Comparison of ENCODE assay signal across 26 cellular contexts in genomic region chr12:74685385-74685784, GRCh38.
"Had no signal": no experiment of that assay in that cellular context is flagged by ENCODE, and none has a peak within 500 bp of the region (broad histone marks: within the 10 kb centered on the region; RNA-seq: fewer than 3 reads in every experiment).

No MANE protein-coding gene starts in this region.

- H3K27ac ChIP-seq: ascending aorta, body of pancreas, Peyer's patch, RWPE1, SJCRH30, WERI-Rb-1 had no signal

- H3K4me1 ChIP-seq: ascending aorta, body of pancreas, Peyer's patch had no signal

- H3K36me3 Mint-ChIP-seq: activated naive CD8-positive, alpha-beta T cell treated with anti-CD3 and anti-CD28 coated beads, Interleukin-2, amount 10 ng/mL, durations not matched to agents 7 days and 5 days had no signal

- H3K4me3 ChIP-seq: ascending aorta, body of pancreas, K562, Peyer's patch, SJCRH30 had no signal

- H3K27me3 ChIP-seq: ascending aorta, body of pancreas, Peyer's patch, SJCRH30 had no signal

- ATAC-seq: activated CD4-positive, CD25-positive, alpha-beta regulatory T cell treated with anti-CD3 and anti-CD28 coated beads, Interleukin-2, amount 50 U/mL, for 24 hours; activated CD8-positive, alpha-beta T cell treated with anti-CD3 and anti-CD28 coated beads, Interleukin-2, amount 10 ng/mL, durations not matched to agents 7 days and 5 days; body of pancreas; K562 had no signal

- H3K9ac ChIP-seq: SK-N-SH had no signal

- H3K9me3 ChIP-seq: ascending aorta, body of pancreas, Peyer's patch, SJCRH30, SK-N-SH had no signal

- H3K4me1 Mint-ChIP-seq: activated naive CD8-positive, alpha-beta T cell treated with anti-CD3 and anti-CD28 coated beads, Interleukin-2, amount 10 ng/mL, durations not matched to agents 7 days and 5 days had no signal

- H3K27ac Mint-ChIP-seq: activated CD8-positive, alpha-beta T cell treated with anti-CD3 and anti-CD28 coated beads, Interleukin-2, amount 10 ng/mL, durations not matched to agents 7 days and 5 days; activated naive CD8-positive, alpha-beta T cell treated with anti-CD3 and anti-CD28 coated beads, Interleukin-2, amount 10 ng/mL, durations not matched to agents 7 days and 5 days had no signal

- H3K4me2 ChIP-seq: SK-N-SH had no signal

- H3K9me3 Mint-ChIP-seq: activated naive CD8-positive, alpha-beta T cell treated with anti-CD3 and anti-CD28 coated beads, Interleukin-2, amount 10 ng/mL, durations not matched to agents 7 days and 5 days had no signal

- H3K36me3 ChIP-seq: ascending aorta, Peyer's patch, SJCRH30, WERI-Rb-1 had no signal

- H3K4me3 Mint-ChIP-seq: activated CD8-positive, alpha-beta T cell treated with anti-CD3 and anti-CD28 coated beads, Interleukin-2, amount 10 ng/mL, durations not matched to agents 7 days and 5 days; activated naive CD8-positive, alpha-beta T cell treated with anti-CD3 and anti-CD28 coated beads, Interleukin-2, amount 10 ng/mL, durations not matched to agents 7 days and 5 days had no signal

- DNase-seq: activated CD4-positive, alpha-beta T cell treated with anti-CD3 and anti-CD28 coated beads for 4 hours; activated CD8-positive, alpha-beta memory T cell treated with anti-CD3 and anti-CD28 coated beads, Interleukin-2, amount 50 U/mL, for 48 hours; activated CD8-positive, alpha-beta T cell treated with anti-CD3 and anti-CD28 coated beads, Interleukin-2, amount 10 ng/mL, durations not matched to agents 7 days and 5 days; activated naive CD4-positive, alpha-beta T cell treated with anti-CD3 and anti-CD28 coated beads, Interleukin-2, amount 50 U/mL, for 16 hours; activated naive CD8-positive, alpha-beta T cell treated with anti-CD3 and anti-CD28 coated beads, Interleukin-2, amount 10 ng/mL, durations not matched to agents 7 days and 5 days; activated T-cell treated with anti-CD3 and anti-CD28 coated beads, Interleukin-2, amount 50 U/mL, for 1 hour; amniotic stem cell; body of pancreas; Karpas-422; MM.1S; NCI-H1105; NCI-H1436 treated with DMSO at 0.1 percent for 48 hours; NCI-H187; NCI-H2081 treated with DMSO at 0.1 percent for 48 hours; NCI-H446; NCI-H524; Peyer's patch; Right ventricle myocardium superior; SJCRH30; SK-N-SH; T-helper 1 cell; WERI-Rb-1 had no signal
